31 cellular contexts compared by ENCODE assay signal in the genomic region with DNA sequence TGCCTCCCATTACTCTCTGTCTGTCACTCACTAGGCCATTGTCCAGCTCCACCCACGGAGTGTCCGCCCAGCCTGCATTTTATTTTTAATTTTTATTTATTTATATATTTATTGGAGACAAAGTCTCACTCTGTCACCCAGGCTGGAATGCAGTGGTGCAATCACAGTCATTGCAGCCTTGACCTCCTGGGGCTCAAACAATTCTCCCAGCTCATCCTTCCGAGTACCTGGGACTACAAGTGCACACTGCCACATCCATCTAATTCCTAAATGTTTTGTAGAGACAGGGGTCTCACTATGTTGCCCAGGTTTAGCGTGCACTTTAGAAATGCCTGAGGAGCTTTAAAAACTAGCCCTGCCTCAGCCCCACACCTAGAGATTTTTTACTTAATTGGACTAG.
"Had no signal": no experiment of that assay in that cellular context is flagged by ENCODE, and none has a peak within 500 bp of the region (broad histone marks: within the 10 kb centered on the region; RNA-seq: fewer than 3 reads in every experiment).

No MANE protein-coding gene starts in this region.

- H3K27me3 ChIP-seq: esophagus muscularis mucosa, foreskin keratinocyte, gastrocnemius medialis, heart left ventricle had no signal

- FAIRE-seq: astrocyte, colon had no signal

- DNase-seq: activated B cell treated with CpG ODN at 0.5 μM for 24 hours; activated CD4-positive, alpha-beta T cell treated with anti-CD3 and anti-CD28 coated beads for 36 hours; activated CD4-positive, alpha-beta T cell treated with anti-CD3 and anti-CD28 coated beads, Interleukin-2, amount 50 U/mL, for 1 hour; activated CD4-positive, alpha-beta T cell treated with anti-CD3 and anti-CD28 coated beads, Interleukin-2, amount 50 U/mL, for 48 hours; activated CD4-positive, CD25-positive, alpha-beta regulatory T cell treated with anti-CD3 and anti-CD28 coated beads, Interleukin-2, amount 50 U/mL, for 72 hours; activated CD8-positive, alpha-beta memory T cell treated with anti-CD3 and anti-CD28 coated beads for 24 hours; activated CD8-positive, alpha-beta T cell treated with anti-CD3 and anti-CD28 coated beads for 36 hours; activated effector memory CD4-positive, alpha-beta T cell treated with Interleukin-2 at 50 U/mL for 16 hours; activated gamma-delta T cell treated with Interleukin-2 at 50 U/mL for 16 hours; activated naive CD4-positive, alpha-beta T cell treated with anti-CD3 and anti-CD28 coated beads, Interleukin-2, amount 50 U/mL, for 16 hours; activated naive CD4-positive, alpha-beta T cell treated with Interleukin-2 at 50 U/mL for 16 hours; activated T-cell treated with anti-CD3 and anti-CD28 coated beads, Interleukin-2, amount 50 U/mL, for 4 hours; amniotic stem cell; anterior cingulate cortex; caudate nucleus; cortex of kidney; dermis blood vessel endothelial cell; effector CD4-positive, alpha-beta T cell; effector memory CD8-positive, alpha-beta T cell; erythroblast; foreskin keratinocyte; gastrocnemius medialis; glutamatergic neuron; heart left ventricle; T-helper 2 cell; WERI-Rb-1 had no signal

- H3K4me3 Mint-ChIP-seq: activated B cell treated with CpG ODN at 0.5 μM for 24 hours; activated CD4-positive, alpha-beta T cell treated with anti-CD3 and anti-CD28 coated beads for 36 hours; activated CD8-positive, alpha-beta T cell treated with anti-CD3 and anti-CD28 coated beads for 36 hours; activated naive CD8-positive, alpha-beta T cell; activated T-cell treated with anti-CD3 and anti-CD28 coated beads, Interleukin-2, amount 50 U/mL, for 4 hours; activated T-helper 17 cell treated with anti-CD3 and anti-CD28 coated beads, Interleukin-2, amount 50 U/mL, for 72 hours; effector memory CD8-positive, alpha-beta T cell had no signal

- H3K36me3 Mint-ChIP-seq: activated naive CD8-positive, alpha-beta T cell had no signal

- H3K4me1 ChIP-seq: esophagus muscularis mucosa, foreskin keratinocyte had no signal

- H3K4me3 ChIP-seq: esophagus muscularis mucosa, gastrocnemius medialis, heart left ventricle had no signal

- H3K9me3 Mint-ChIP-seq: activated T-cell treated with anti-CD3 and anti-CD28 coated beads, Interleukin-2, amount 50 U/mL, for 4 hours; activated T-helper 17 cell treated with anti-CD3 and anti-CD28 coated beads, Interleukin-2, amount 50 U/mL, for 72 hours; effector memory CD8-positive, alpha-beta T cell had no signal

- H3K27ac ChIP-seq: esophagus muscularis mucosa, foreskin keratinocyte, gastrocnemius medialis, heart left ventricle, WERI-Rb-1 had no signal

- H3K36me3 ChIP-seq: esophagus muscularis mucosa, gastrocnemius medialis, heart left ventricle, WERI-Rb-1 had no signal

- H3K27ac Mint-ChIP-seq: activated B cell treated with CpG ODN at 0.5 μM for 24 hours; activated CD4-positive, alpha-beta T cell treated with anti-CD3 and anti-CD28 coated beads for 36 hours; activated CD8-positive, alpha-beta T cell treated with anti-CD3 and anti-CD28 coated beads for 36 hours; activated naive CD8-positive, alpha-beta T cell; effector memory CD8-positive, alpha-beta T cell had no signal

- ATAC-seq: activated CD4-positive, alpha-beta T cell treated with anti-CD3 and anti-CD28 coated beads for 36 hours; activated CD8-positive, alpha-beta T cell treated with anti-CD3 and anti-CD28 coated beads for 36 hours; activated T-cell treated with anti-CD3 and anti-CD28 coated beads, Interleukin-2, amount 50 U/mL, for 4 hours; activated T-helper 17 cell treated with anti-CD3 and anti-CD28 coated beads, Interleukin-2, amount 50 U/mL, for 72 hours; effector memory CD8-positive, alpha-beta T cell; foreskin keratinocyte; gastrocnemius medialis; heart left ventricle had no signal

- H3K27me3 Mint-ChIP-seq: activated B cell treated with CpG ODN at 0.5 μM for 24 hours; activated CD4-positive, alpha-beta T cell treated with anti-CD3 and anti-CD28 coated beads for 36 hours; activated CD8-positive, alpha-beta T cell treated with anti-CD3 and anti-CD28 coated beads for 36 hours; activated naive CD8-positive, alpha-beta T cell; activated T-helper 17 cell treated with anti-CD3 and anti-CD28 coated beads, Interleukin-2, amount 50 U/mL, for 72 hours; effector memory CD8-positive, alpha-beta T cell had no signal

- H3K9me3 ChIP-seq: esophagus muscularis mucosa, gastrocnemius medialis had no signal
